ENCODE assay signal across 8 cellular contexts in the genomic region with DNA sequence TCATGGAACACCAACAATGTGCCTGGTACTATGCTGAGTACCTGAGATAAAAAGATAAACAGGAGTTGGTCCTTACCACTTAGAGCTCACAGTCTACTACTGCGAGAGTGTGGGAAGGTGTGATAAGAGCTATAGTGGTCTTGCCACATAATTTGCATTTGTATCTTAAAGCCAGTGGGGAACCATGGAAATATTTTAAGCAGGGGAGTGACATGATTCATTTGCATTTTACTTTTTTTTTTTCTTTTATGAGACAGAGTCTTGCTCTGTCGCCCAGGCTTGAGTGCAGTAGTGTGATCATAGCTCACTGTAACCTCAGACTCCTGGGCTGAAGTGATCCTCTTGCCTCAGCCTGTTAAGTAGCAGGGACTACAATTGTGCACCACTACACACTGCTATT. TPM values are rescaled to one million over a fixed set of nuclear protein-coding genes. Genes with fewer than 3 reads are reported as not detected.
A peak's percentile ranks its signal among the peaks of the same experiment; 100 is the strongest.
DNase-seq lines count a peak whose midpoint lies in the region; ATAC-seq and TF ChIP-seq lines count a peak whose summit lies in the region.
"Not testable (repeated sequence)": the region's sequence is repeated elsewhere in the genome, so short reads cannot be mapped to it uniquely, and the experiment has no call there.

No MANE protein-coding gene starts in this region.

- not testable (repeated sequence) for H3K27me3 Mint-ChIP-seq in activated T-cell treated with anti-CD3 and anti-CD28 coated beads, Interleukin-2, amount 50 U/mL, for 4 hours (ENCODE audit: low read depth); stimulated activated memory B cell treated with anti-CD40 and anti-IgM and Interleukin-4, amounts not matched to agents 10 μg/mL and 1 μg/mL and 100 μg/mL, for 72 hours

- TF ChIP-seq POLR2A in GM18505 (IDR thresholded peaks at IDR 0.05; ENCODE audit: borderline replicate concordance, extremely low read depth, insufficient read depth, insufficient read length): not testable (repeated sequence)

- H3K9me3 Mint-ChIP-seq in activated T-cell treated with anti-CD3 and anti-CD28 coated beads, Interleukin-2, amount 50 U/mL, for 4 hours; stimulated activated memory B cell treated with anti-CD40 and anti-IgM and Interleukin-4, amounts not matched to agents 10 μg/mL and 1 μg/mL and 100 μg/mL, for 72 hours: not testable (repeated sequence)

- not testable (repeated sequence) for H3K4me1 Mint-ChIP-seq in activated T-cell treated with anti-CD3 and anti-CD28 coated beads, Interleukin-2, amount 50 U/mL, for 4 hours (ENCODE audit: low read depth); stimulated activated memory B cell treated with anti-CD40 and anti-IgM and Interleukin-4, amounts not matched to agents 10 μg/mL and 1 μg/mL and 100 μg/mL, for 72 hours

- ATAC-seq in GM18505 (IDR thresholded peaks at IDR 0.05; ENCODE audit: unreplicated experiment) (peak; percentile 87), GM19043 (IDR thresholded peaks at IDR 0.05; ENCODE audit: low read depth, unreplicated experiment) (peak; percentile 78), GM21423 (IDR thresholded peaks at IDR 0.05; ENCODE audit: unreplicated experiment) (peak; percentile 78), HG02678 (IDR thresholded peaks at IDR 0.05; ENCODE audit: unreplicated experiment) (peak; percentile 87), HG03066 (IDR thresholded peaks at IDR 0.05; ENCODE audit: low read depth, unreplicated experiment) (peak; percentile 91), HG03460 (IDR thresholded peaks at IDR 0.05; ENCODE audit: unreplicated experiment) (peak; percentile 92)
- peak; percentile 88 to 91 for ATAC-seq in activated T-cell treated with anti-CD3 and anti-CD28 coated beads, Interleukin-2, amount 50 U/mL, for 4 hours
- ATAC-seq in stimulated activated memory B cell treated with anti-CD40 and anti-IgM and Interleukin-4, amounts not matched to agents 10 μg/mL and 1 μg/mL and 100 μg/mL, for 72 hours: peak; percentile 97

- not testable (repeated sequence) for H3K4me3 Mint-ChIP-seq in activated T-cell treated with anti-CD3 and anti-CD28 coated beads, Interleukin-2, amount 50 U/mL, for 4 hours; stimulated activated memory B cell treated with anti-CD40 and anti-IgM and Interleukin-4, amounts not matched to agents 10 μg/mL and 1 μg/mL and 100 μg/mL, for 72 hours

- DNase-seq in activated T-cell treated with anti-CD3 and anti-CD28 coated beads, Interleukin-2, amount 50 U/mL, for 4 hours: not testable (repeated sequence)

- H3K27ac Mint-ChIP-seq in stimulated activated memory B cell treated with anti-CD40 and anti-IgM and Interleukin-4, amounts not matched to agents 10 μg/mL and 1 μg/mL and 100 μg/mL, for 72 hours: not testable (repeated sequence)

- H3K36me3 Mint-ChIP-seq in activated T-cell treated with anti-CD3 and anti-CD28 coated beads, Interleukin-2, amount 50 U/mL, for 4 hours (ENCODE audit: insufficient read depth); stimulated activated memory B cell treated with anti-CD40 and anti-IgM and Interleukin-4, amounts not matched to agents 10 μg/mL and 1 μg/mL and 100 μg/mL, for 72 hours: not testable (repeated sequence)

RNA-seq across cellular contexts. Expression of a gene that starts 54.2 kb away (rescaled TPM):
- total RNA-seq in activated T-cell treated with anti-CD3 and anti-CD28 coated beads, Interleukin-2, amount 50 U/mL, for 4 hours: 1 to 10 TPM; 1.9 to 3.6 (median 2.7) TPM
